In the genomic region with DNA sequence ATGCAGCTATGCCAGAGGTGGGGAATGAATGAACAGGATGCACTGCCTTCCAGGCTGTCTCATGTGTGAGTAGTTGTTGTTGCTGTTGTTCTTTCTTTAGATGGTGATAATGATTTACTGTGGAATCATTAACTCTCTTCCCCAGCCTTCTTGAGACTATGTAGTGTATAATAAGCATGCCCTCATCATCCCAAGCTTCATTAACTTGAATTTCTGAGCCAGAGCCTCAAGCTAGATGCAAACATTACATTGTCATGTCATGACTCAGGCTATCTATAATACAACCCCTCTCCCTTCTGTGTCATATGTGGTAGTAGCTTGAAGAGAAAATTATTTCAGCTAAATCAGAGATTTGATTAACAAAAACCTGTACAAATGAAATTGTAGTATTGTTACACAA, we compare ENCODE assay signal across 30 cellular contexts. TPM values are rescaled to one million over a fixed set of nuclear protein-coding genes. Genes with fewer than 3 reads are reported as not detected.
DNase-seq lines count a peak whose midpoint lies in the region; FAIRE-seq and TF ChIP-seq lines count a peak whose summit lies in the region.
"Had no signal": no experiment of that assay in that cellular context is flagged by ENCODE, and none has a peak within 500 bp of the region (broad histone marks: within the 10 kb centered on the region; RNA-seq: fewer than 3 reads in every experiment).

No MANE protein-coding gene starts in this region.

- DNase-seq in GM23248 (peak; percentile 59), RCC 7860 (ENCODE audit: low spot score) (peak; percentile 52), fibroblast of mammary gland (ENCODE audit: low read depth) (peak; percentile 38), osteoblast (ENCODE audit: insufficient read length, low spot score, missing footprints) (no peak), substantia nigra (lab: John Stamatoyannopoulos, UW) (no peak), SKM-1 (lab: John Stamatoyannopoulos, UW; ENCODE audit: unreplicated experiment) (no peak), NAMALWA (ENCODE audit: low spot score) (no peak)
- DNase-seq: activated CD4-positive, alpha-beta T cell treated with anti-CD3 and anti-CD28 coated beads for 36 hours; activated CD8-positive, alpha-beta memory T cell treated with anti-CD3 and anti-CD28 coated beads, Interleukin-2, amount 50 U/mL, for 48 hours; activated CD8-positive, alpha-beta T cell treated with anti-CD3 and anti-CD28 coated beads for 36 hours; activated naive CD4-positive, alpha-beta T cell treated with anti-CD3 and anti-CD28 coated beads, Interleukin-2, amount 10 ng/mL, durations not matched to agents 7 days and 5 days; brain microvascular endothelial cell; C1 segment of cervical spinal cord; GDM1; KBM-7; left cardiac atrium; MG63; NCI-H2029; NCI-H526; NK-92 treated with Interleukin-12 subunit alpha and Interleukin-12 subunit beta, amount 100 ng/mL, for 24 hours; occipital lobe; PC-9; psoas muscle; SHP77 treated with DMSO at 0.1 percent for 48 hours; stimulated activated CD4-positive, alpha-beta T cell treated with anti-CD3 and anti-CD28 coated beads, Interleukin-15, amount 100 ng/mL, for 24 hours; stimulated activated CD4-positive, alpha-beta T cell treated with anti-CD3 and anti-CD28 coated beads, Interleukin-4, amount 100 ng/mL, for 4 hours; SW 1271; transverse colon had no signal

- no peak overlapping the region for H2AFZ ChIP-seq in GM23248
- peak overlapping the region; percentile 18 for H2AFZ ChIP-seq in osteoblast (ENCODE audit: low read length)
- H2AFZ ChIP-seq: PC-9 had no signal

- peaks cover 31% of the 10 kb centered on the region for H3F3A ChIP-seq in GM23248 (ENCODE audit: insufficient read depth)

- H3K79me2 ChIP-seq in GM23248 (ENCODE audit: insufficient read depth) (no peaks in the 10 kb centered on the region), osteoblast (ENCODE audit: insufficient read depth, low read length) (no peaks in the 10 kb centered on the region)

- TF ChIP-seq CTCF in fibroblast of mammary gland (conservative IDR thresholded peaks at IDR 0.05; ENCODE audit: control insufficient read depth, insufficient read depth, low read depth, low read length), result no peak
- no peak for TF ChIP-seq CTCF in osteoblast (IDR thresholded peaks at IDR 0.05; ENCODE audit: extremely low read depth, low read depth, low read length)

- in situ Hi-C loops in GM23248 (cut with MboI), result no loop called here

- H3K9me2 ChIP-seq in GM23248 (ENCODE audit: insufficient read depth), result no peaks in the 10 kb centered on the region

- FAIRE-seq in RCC 7860 (lab: Jason Lieb, UNC), result peak; percentile 47
- FAIRE-seq: H1 had no signal

- H3K9ac ChIP-seq in GM23248, result no peak overlapping the region

- H3K9me3 ChIP-seq in GM23248 (ENCODE audit: low read depth), result no peaks in the 10 kb centered on the region
- H3K9me3 ChIP-seq in osteoblast (ENCODE audit: low read depth, low read length), result no peaks in the 10 kb centered on the region
- H3K9me3 ChIP-seq: MG63, psoas muscle, transverse colon had no signal

- no peaks in the 10 kb centered on the region for H4K20me1 ChIP-seq in GM23248 (ENCODE audit: insufficient read depth)
- no peaks in the 10 kb centered on the region for H4K20me1 ChIP-seq in osteoblast (ENCODE audit: insufficient read depth, low read length)

- no peak overlapping the region for H3K4me2 ChIP-seq in GM23248 (ENCODE audit: unreplicated experiment)
- no peak overlapping the region for H3K4me2 ChIP-seq in osteoblast (ENCODE audit: insufficient read depth, low read length)
- H3K4me2 ChIP-seq: PC-9 had no signal

- H3K27me3 ChIP-seq in GM23248 (replicated peaks; ENCODE audit: insufficient read depth) (no peaks in the 10 kb centered on the region), osteoblast (ENCODE audit: insufficient read depth, low read length) (no peaks in the 10 kb centered on the region)
- H3K27me3 ChIP-seq: brain microvascular endothelial cell, MG63, transverse colon had no signal

- H3K4me1 ChIP-seq in GM23248 (ENCODE audit: insufficient read depth), result peaks cover 24% of the 10 kb centered on the region
- H3K4me1 ChIP-seq in osteoblast (ENCODE audit: insufficient read depth, low read length), result peaks cover 13% of the 10 kb centered on the region
- H3K4me1 ChIP-seq: psoas muscle had no signal

- H3K4me3 ChIP-seq in GM23248, result no peak overlapping the region
- H3K4me3 ChIP-seq in fibroblast of mammary gland (ENCODE audit: control insufficient read depth, low read depth, low read length), result no peak overlapping the region
- H3K4me3 ChIP-seq in osteoblast (ENCODE audit: insufficient read depth, low read length), result no peak overlapping the region
- H3K4me3 ChIP-seq: MG63, PC-9, psoas muscle, transverse colon had no signal

- H3K27ac ChIP-seq in GM23248, result no peak overlapping the region
- no peak overlapping the region for H3K27ac ChIP-seq in osteoblast (ENCODE audit: low read depth, low read length)
- no peak overlapping the region for H3K27ac ChIP-seq in substantia nigra (ENCODE audit: low read depth, low read length, poor library complexity, severe bottlenecking)
- H3K27ac ChIP-seq: brain microvascular endothelial cell, PC-9, psoas muscle, transverse colon had no signal

- H3K36me3 ChIP-seq in GM23248 (ENCODE audit: low read depth) (no peaks in the 10 kb centered on the region), osteoblast (ENCODE audit: insufficient read depth, low read length) (no peaks in the 10 kb centered on the region)
- H3K36me3 ChIP-seq: brain microvascular endothelial cell, MG63, transverse colon had no signal

RNA-seq across cellular contexts. Expression of a gene that starts 10.0 kb away (rescaled TPM):
- total RNA-seq in GM23248 (2014; rRNA removed; shearing (Covaris generic)), result 255 and 273 TPM in 2 replicates
- 77.0 and 77.5 TPM in 2 replicates for polyA plus RNA-seq in GM23248 (2016; fragmentation: Nextera tagmentation; extraction: Ambion mirVana)
- total RNA-seq in osteoblast, result 54.3 and 70.1 TPM in 2 replicates
- total RNA-seq: activated CD4-positive, alpha-beta T cell treated with anti-CD3 and anti-CD28 coated beads for 36 hours; activated CD8-positive, alpha-beta T cell treated with anti-CD3 and anti-CD28 coated beads for 36 hours; natural killer cell treated with Interleukin-12 subunit alpha and Interleukin-12 subunit beta and Interleukin-15 and Interleukin-18, amount 100 ng/mL, for 72 hours; PC-9 had no signal

Comparison
In these comparisons a context has a peak if more than half of its experiments do, and no peak if none do; other contexts are left out.
1. DNase-seq: peak in GM23248 (single experiment), RCC 7860 (single experiment) and fibroblast of mammary gland (single experiment); none in osteoblast (single experiment), substantia nigra (0 of 49), SKM-1 (single experiment) and NAMALWA (single experiment).